Comparison of ENCODE assay signal across 1 cellular context in genomic region chr7:80213814-80214213, GRCh38.
TF ChIP-seq lines count a peak whose summit lies in the region.

No MANE protein-coding gene starts in this region.

TF ChIP-seq in HepG2, 621 proteins besides CTCF, POLR2A, EP300 and RAD21 (continued from another document):
- TF ChIP-seq CSRNP1 (CRISPR knock-in tag; IDR thresholded peaks at IDR 0.05) (no peak), FOSL1 (CRISPR knock-in tag; IDR thresholded peaks at IDR 0.05; ENCODE audit: borderline replicate concordance) (no peak), MEF2D (CRISPR knock-in tag; IDR thresholded peaks at IDR 0.05) (no peak), GMEB1 (CRISPR knock-in tag; IDR thresholded peaks at IDR 0.05; ENCODE audit: borderline replicate concordance) (no peak), ARID3A (IDR thresholded peaks at IDR 0.05; ENCODE audit: low read depth, low read length) (no peak), THAP8 (CRISPR knock-in tag; IDR thresholded peaks at IDR 0.05; ENCODE audit: borderline replicate concordance) (no peak), ZNF362 (CRISPR knock-in tag; IDR thresholded peaks at IDR 0.05; ENCODE audit: borderline replicate concordance) (no peak), ZNF333 (CRISPR knock-in tag; IDR thresholded peaks at IDR 0.05; ENCODE audit: borderline replicate concordance) (no peak), POLR2AphosphoS2 (IDR thresholded peaks at IDR 0.05; ENCODE audit: low read depth, low read length) (no peak), ZNF713 (CRISPR knock-in tag; IDR thresholded peaks at IDR 0.05) (no peak), ZNF121 (CRISPR knock-in tag; IDR thresholded peaks at IDR 0.05) (0 out of 2 replicates have a peak, but pooled peaks have one; percentile 16), ZNF207 (IDR thresholded peaks at IDR 0.05; ENCODE audit: borderline replicate concordance) (no peak), ZNF646 (CRISPR knock-in tag; IDR thresholded peaks at IDR 0.05) (no peak), ZNF556 (CRISPR knock-in tag; IDR thresholded peaks at IDR 0.05; ENCODE audit: borderline replicate concordance) (no peak), LBX2 (CRISPR knock-in tag; IDR thresholded peaks at IDR 0.05; ENCODE audit: borderline replicate concordance) (no peak), HNF4A (CRISPR knock-in tag; IDR thresholded peaks at IDR 0.05) (peak; percentile 29), POGZ (CRISPR knock-in tag; IDR thresholded peaks at IDR 0.05) (peak; percentile 40; the same call in 1 of the 2 replicates), ATF7-NPFF (CRISPR knock-in tag; IDR thresholded peaks at IDR 0.05; ENCODE audit: low read depth) (no peak), HOMEZ (CRISPR knock-in tag; IDR thresholded peaks at IDR 0.05; ENCODE audit: low read depth) (peak; percentile 59; the same call in 1 of the 2 replicates), ZNF616 (CRISPR knock-in tag; IDR thresholded peaks at IDR 0.05; ENCODE audit: low read depth) (no peak), TFDP2 (CRISPR knock-in tag; IDR thresholded peaks at IDR 0.05) (no peak)
